In genomic region chr2:207032490-207032889, GRCh38 we compare ENCODE assay signal across 25 cellular contexts.
"Had no signal": no experiment of that assay in that cellular context is flagged by ENCODE, and none has a peak within 500 bp of the region (broad histone marks: within the 10 kb centered on the region; RNA-seq: fewer than 3 reads in every experiment).

No MANE protein-coding gene starts in this region.

- DNase-seq: colonic mucosa; cortex of kidney; effector CD8-positive, alpha-beta T cell; effector memory CD8-positive, alpha-beta T cell; endodermal cell; foreskin melanocyte; gastrocnemius medialis; glutamatergic neuron; head of caudate nucleus; heart right ventricle; hippocampal formation; immature natural killer cell; islet precursor cell; left cardiac atrium; left lung; left ventricle myocardium superior; lower lobe of right lung; mucosa of descending colon; naive B cell; naive thymus-derived CD8-positive, alpha-beta T cell had no signal

- H3K9me3 ChIP-seq: colonic mucosa, gastrocnemius medialis, mucosa of descending colon had no signal

- H3K36me3 ChIP-seq: colonic mucosa, esophagus muscularis mucosa, gastrocnemius medialis, heart right ventricle, left lung, lower lobe of right lung had no signal

- H3K27me3 Mint-ChIP-seq: naive thymus-derived CD8-positive, alpha-beta T cell had no signal

- H3K4me3 ChIP-seq: colonic mucosa, esophagus muscularis mucosa, gastrocnemius medialis, heart right ventricle, left lung, lower lobe of right lung, mucosa of descending colon had no signal

- H3K4me3 Mint-ChIP-seq: dendritic cell treated with granulocyte-macrophage colony-stimulating factor and Interleukin-4, amounts not matched to agents 40 ng/mL and 50 ng/mL, for 4 days; effector memory CD8-positive, alpha-beta T cell; endodermal cell; immature natural killer cell; memory B cell; mesothelial cell of epicardium; naive B cell; naive thymus-derived CD8-positive, alpha-beta T cell had no signal

- H3K27me3 ChIP-seq: colonic mucosa, esophagus muscularis mucosa, gastrocnemius medialis, heart right ventricle, left lung had no signal

- H3K36me3 Mint-ChIP-seq: immature natural killer cell, mesothelial cell of epicardium had no signal

- H3K4me1 ChIP-seq: colonic mucosa, esophagus muscularis mucosa, gastrocnemius medialis, heart right ventricle, left lung, lower lobe of right lung had no signal

- H3K27ac ChIP-seq: colonic mucosa, esophagus muscularis mucosa, gastrocnemius medialis, heart right ventricle, left lung, lower lobe of right lung had no signal

- H3K27ac Mint-ChIP-seq: dendritic cell treated with granulocyte-macrophage colony-stimulating factor and Interleukin-4, amounts not matched to agents 40 ng/mL and 50 ng/mL, for 4 days; effector memory CD8-positive, alpha-beta T cell; endodermal cell; immature natural killer cell; memory B cell; mesothelial cell of epicardium; naive B cell; naive thymus-derived CD8-positive, alpha-beta T cell had no signal

- ATAC-seq: effector memory CD8-positive, alpha-beta T cell; gastrocnemius medialis; heart right ventricle; left cardiac atrium; left lung; left ventricle myocardium superior; lower lobe of right lung; mucosa of descending colon; naive thymus-derived CD8-positive, alpha-beta T cell had no signal

- FAIRE-seq: endometrium had no signal

- H3K4me1 Mint-ChIP-seq: immature natural killer cell; naive B cell; naive thymus-derived CD8-positive, alpha-beta T cell had no signal
